ENCODE assay signal across 8 cellular contexts in genomic region chr16:28291651-28292626, GRCh38. TPM values are rescaled to one million over a fixed set of nuclear protein-coding genes. Genes with fewer than 3 reads are reported as not detected.
DNase-seq lines count a peak whose midpoint lies in the region; ATAC-seq, FAIRE-seq and TF ChIP-seq lines count a peak whose summit lies in the region.

Gene SBK1 (plus strand): TSS chr16:28292525. CDS start chr16:28317392, 24,867 bp downstream.

- H3K27ac Mint-ChIP-seq in T-cell = peak within 1 kb of the TSS; percentile 89 to 95

- WGBS in adrenal gland, 4 donors = 2 to 11% (median 5%) methylated on average over 15 to 85 of the region's 88 CpGs

- H3K36me3 ChIP-seq in adrenal gland (replicated peaks in 1 of 2) (no peaks in the 10 kb centered on the region), right atrium auricular region (no peaks in the 10 kb centered on the region)

- H3K27ac ChIP-seq in adrenal gland = peak within 1 kb of the TSS in 3 of 5 donors; percentile 44 to 84 (median 58)
- H3K27ac ChIP-seq in right atrium auricular region = peak within 1 kb of the TSS in 1 of 2 donors; percentile 35

- H3K9me3 ChIP-seq in adrenal gland (replicated peaks in 1 of 3) (no peaks in the 10 kb centered on the region), right atrium auricular region (no peaks in the 10 kb centered on the region)

- intact Hi-C loops in adrenal gland (cut with DNase I) = no loop called here

- H3K27me3 ChIP-seq in adrenal gland (no peaks in the 10 kb centered on the region), right atrium auricular region (no peaks in the 10 kb centered on the region)

- H3K4me1 Mint-ChIP-seq in T-cell = peaks cover 63 to 66% (median 66%) of the 10 kb centered on the region in 3 donors

- ATAC-seq in HG02610 (IDR thresholded peaks at IDR 0.05; ENCODE audit: unreplicated experiment) = peak; percentile 91
- peak; percentile 93 to 96 (median 94) for ATAC-seq in T-cell (replicated peaks in 1 of 4)

- H3K27me3 Mint-ChIP-seq in T-cell = no peaks in the 10 kb centered on the region

- no peaks in the 10 kb centered on the region for H3K9me3 Mint-ChIP-seq in T-cell

- TF ChIP-seq POLR2A in adrenal gland (IDR thresholded peaks at IDR 0.05) = no peak

- peak; percentile 79 for FAIRE-seq in urothelium cell line (lab: Jason Lieb, UNC)

- H3K4me3 ChIP-seq in adrenal gland (peak within 1 kb of the TSS in 2 of 4 donors; percentile 28 to 74), right atrium auricular region (peak within 1 kb of the TSS; percentile 45 to 61)

- no peak for TF ChIP-seq CTCF in adrenal gland (IDR thresholded peaks at IDR 0.05)
- TF ChIP-seq CTCF in right atrium auricular region (IDR thresholded peaks at IDR 0.05) = no peak

- peak within 1 kb of the TSS; percentile 85 to 88 (median 87) for H3K4me3 Mint-ChIP-seq in T-cell

- DNase-seq in GDM1 (lab: John Stamatoyannopoulos, UW) (peak; percentile 62), NCI-H1417 (lab: John Stamatoyannopoulos, UW) (peak; percentile 84 to 90 (median 86)), T-cell (peak; percentile 67 to 88 (median 80)), adrenal gland (peak; percentile 65 to 81 (median 76)), right atrium auricular region (ENCODE audit: low spot score) (no peak), putamen (ENCODE audit: low spot score) (peak; percentile 77), urothelium cell line (ENCODE audit: low spot score) (peak; percentile 95)

- H3K36me3 Mint-ChIP-seq in T-cell = no peaks in the 10 kb centered on the region

- POLR2A ChIA-PET in T-cell (lab: Charles Lee) = interaction anchor here in 1 of 2 donors (0.6 kb wide), 1 partner anchor 74 kb away, joined by 3 read pairs; no protein-coding TSS in a partner anchor

- H3K4me1 ChIP-seq in adrenal gland (replicated peaks in 1 of 2) (peaks cover 17 to 18% of the 10 kb centered on the region in 2 donors), right atrium auricular region (peaks cover 0 to 19% of the 10 kb centered on the region in 2 donors)

- CTCF ChIA-PET in T-cell (lab: Charles Lee) = interaction anchor here (0.8 to 1.5 kb wide), 2 partner anchors 10 to 14 kb away, joined by 3 read pairs; no protein-coding TSS in a partner anchor

RNA-seq across cellular contexts. Expression of gene SBK1, which starts in this region (rescaled TPM):
- total RNA-seq in T-cell (10 to 100 TPM; 21.8 to 26.3 (median 23.4) TPM), adrenal gland (1 to 10 TPM; 1.6 to 6.9 (median 4.1) TPM), right atrium auricular region (under 1 TPM; 0.47 to 0.52 TPM)
- 1 to 10 TPM in 2 of 3 donors, under 1 TPM in 1; 0.57 to 4.7 (median 2.7) TPM for polyA plus RNA-seq in adrenal gland
